Comparison of ENCODE assay signal across 8 cellular contexts in genomic region chr17:67718325-67718941, GRCh38. TPM values are rescaled to one million over a fixed set of nuclear protein-coding genes. Genes with fewer than 3 reads are reported as not detected.
DNase-seq lines count a peak whose midpoint lies in the region; ATAC-seq lines count a peak whose summit lies in the region.

No MANE protein-coding gene starts in this region.

- H3K27ac ChIP-seq in duodenal mucosa (ENCODE audit: low read depth, low read length) (peak overlapping the region; percentile 75), substantia nigra (ENCODE audit: low read depth, low read length, poor library complexity, severe bottlenecking) (peak overlapping the region; percentile 86)

- H3K4me1 ChIP-seq in duodenal mucosa (ENCODE audit: control insufficient read depth in 1 of 2, insufficient read depth in 2 of 2, low read length in 2 of 2) (peaks cover 13 to 14% of the 10 kb centered on the region in 2 donors), mononuclear cell (ENCODE audit: insufficient read depth, low read length) (peaks cover 21% of the 10 kb centered on the region)

- ATAC-seq in HG03135 (IDR thresholded peaks at IDR 0.05; ENCODE audit: unreplicated experiment): peak; percentile 9

- H3K27me3 ChIP-seq in duodenal mucosa (ENCODE audit: control insufficient read depth in 1 of 2, insufficient read depth in 2 of 2, low read length in 2 of 2): no peaks in the 10 kb centered on the region
- H3K27me3 ChIP-seq in mononuclear cell (ENCODE audit: insufficient read depth, low read length): no peaks in the 10 kb centered on the region

- H3K9ac ChIP-seq in duodenal mucosa (ENCODE audit: low read depth in 1 of 2, low read length in 2 of 2): peak overlapping the region; percentile 67 to 89

- H3K4me3 ChIP-seq in duodenal mucosa (ENCODE audit: low read depth in 1 of 2, low read length in 2 of 2) (peak overlapping the region; percentile 89 to 99), mononuclear cell (ENCODE audit: low read length) (peak overlapping the region; percentile 92)

- DNase-seq in DMS53 (lab: John Stamatoyannopoulos, UW): peak; percentile 63
- no peak for DNase-seq in DMS53 treated with DMSO at 0.1 percent for 48 hours (lab: John Stamatoyannopoulos, UW; ENCODE audit: unreplicated experiment)
- peak; percentile 34 for DNase-seq in SW480 (ENCODE audit: low spot score)
- peak in 3 of 49 donors; percentile 18 to 27 (median 24) for DNase-seq in substantia nigra (lab: John Stamatoyannopoulos, UW)
- DNase-seq in GOT3 (lab: John Stamatoyannopoulos, UW): no peak

- H3K9me3 ChIP-seq in duodenal mucosa (ENCODE audit: control insufficient read depth in 1 of 2, low read length in 2 of 2): no peaks in the 10 kb centered on the region
- no peaks in the 10 kb centered on the region for H3K9me3 ChIP-seq in mononuclear cell (ENCODE audit: low read depth, low read length)

- H3K36me3 ChIP-seq in duodenal mucosa (ENCODE audit: control insufficient read depth in 1 of 2, insufficient read depth in 2 of 2, low read length in 2 of 2): peaks cover 13 to 25% of the 10 kb centered on the region in 2 donors

RNA-seq across cellular contexts. Expression of gene NOL11, which starts 0.7 kb away (rescaled TPM):
- total RNA-seq in mononuclear cell: 76.5 TPM

Comparison
In these comparisons a context has a peak if more than half of its experiments do, and no peak if none do; other contexts are left out.
1. DNase-seq: peak in DMS53 (single experiment) and SW480 (single experiment); none in DMS53 treated with DMSO at 0.1 percent for 48 hours (single experiment) and GOT3 (single experiment).